11 cellular contexts compared by ENCODE assay signal in the genomic region with DNA sequence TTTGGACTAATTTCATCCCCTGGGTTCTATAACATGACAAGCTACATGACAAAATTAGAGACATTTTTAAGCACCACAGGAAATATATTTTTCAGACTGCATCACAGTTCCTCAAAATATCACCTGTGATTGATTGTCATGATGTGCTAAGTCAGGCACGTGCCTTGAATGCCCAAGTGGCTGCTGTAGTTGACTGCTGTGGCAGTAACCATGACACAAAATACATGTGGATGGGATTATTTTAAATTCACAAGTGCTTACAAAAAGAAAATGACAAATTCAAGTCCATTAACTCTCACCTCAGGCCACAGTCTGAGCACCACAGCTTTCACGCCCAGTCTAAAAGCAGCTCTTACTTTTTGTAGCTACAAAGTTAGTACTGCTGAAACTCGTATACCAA. TPM values are rescaled to one million over a fixed set of nuclear protein-coding genes. Genes with fewer than 3 reads are reported as not detected.
DNase-seq lines count a peak whose midpoint lies in the region; ATAC-seq and TF ChIP-seq lines count a peak whose summit lies in the region.
"Had no signal": no experiment of that assay in that cellular context is flagged by ENCODE, and none has a peak within 500 bp of the region (broad histone marks: within the 10 kb centered on the region; RNA-seq: fewer than 3 reads in every experiment).

No MANE protein-coding gene starts in this region.

- H3K27ac Mint-ChIP-seq in CD8-positive, alpha-beta memory T cell, result peak overlapping the region in 1 of 8 donors; percentile 45

- H3K27me3 Mint-ChIP-seq in CD8-positive, alpha-beta memory T cell, result no peaks in the 10 kb centered on the region

- no peaks in the 10 kb centered on the region for H3K9me3 Mint-ChIP-seq in CD8-positive, alpha-beta memory T cell

- intact Hi-C loops in left lung (cut with DNase I), result no loop called here

- H3K27ac ChIP-seq in left lung, result no peak overlapping the region
- no peak overlapping the region for H3K27ac ChIP-seq in CD8-positive, alpha-beta memory T cell (ENCODE audit: low read depth, low read length)
- H3K27ac ChIP-seq: 22Rv1, pancreas had no signal

- no peak overlapping the region for H3K4me3 ChIP-seq in left lung
- no peak overlapping the region for H3K4me3 ChIP-seq in CD8-positive, alpha-beta memory T cell (ENCODE audit: low read length)
- H3K4me3 ChIP-seq: pancreas had no signal

- H3K4me1 Mint-ChIP-seq in CD8-positive, alpha-beta memory T cell, result peaks cover 23 to 55% (median 48%) of the 10 kb centered on the region in 3 donors

- no peaks in the 10 kb centered on the region for H3K9me3 ChIP-seq in left lung
- no peaks in the 10 kb centered on the region for H3K9me3 ChIP-seq in CD8-positive, alpha-beta memory T cell (ENCODE audit: low read length)
- H3K9me3 ChIP-seq: pancreas had no signal

- peaks cover 0 to 44% of the 10 kb centered on the region in 2 donors for H3K36me3 ChIP-seq in left lung
- H3K36me3 ChIP-seq in CD8-positive, alpha-beta memory T cell (ENCODE audit: insufficient read depth, low read length), result peaks cover 7% of the 10 kb centered on the region

- H3K4me3 Mint-ChIP-seq in CD8-positive, alpha-beta memory T cell, result no peak overlapping the region

- H3K36me3 Mint-ChIP-seq in CD8-positive, alpha-beta memory T cell, result peaks cover 15 to 79% (median 23%) of the 10 kb centered on the region in 3 donors

- no peaks in the 10 kb centered on the region for H3K27me3 ChIP-seq in left lung
- no peaks in the 10 kb centered on the region for H3K27me3 ChIP-seq in CD8-positive, alpha-beta memory T cell (ENCODE audit: insufficient read depth, low read length, poor library complexity, severe bottlenecking)
- H3K27me3 ChIP-seq: pancreas had no signal

- H3K4me1 ChIP-seq in left lung, result peaks cover 0 to 46% of the 10 kb centered on the region in 2 donors
- no peaks in the 10 kb centered on the region for H3K4me1 ChIP-seq in CD8-positive, alpha-beta memory T cell (ENCODE audit: insufficient read depth, low read length)
- H3K4me1 ChIP-seq: pancreas had no signal

- CTCF ChIA-PET in CD8-positive, alpha-beta memory T cell (lab: Charles Lee), result interaction anchor here (1.2 kb wide), 1 partner anchor 70 kb away, joined by 3 read pairs; no protein-coding TSS in a partner anchor

- POLR2A ChIA-PET in CD8-positive, alpha-beta memory T cell (lab: Charles Lee), result no interaction called here

- ATAC-seq in GM21423 (IDR thresholded peaks at IDR 0.05; ENCODE audit: unreplicated experiment), result peak; percentile 56
- peak; percentile 81 for ATAC-seq in HG03280 (IDR thresholded peaks at IDR 0.05; ENCODE audit: unreplicated experiment)
- peak; percentile 21 for ATAC-seq in left lung
- no peak for ATAC-seq in HG03457 (IDR thresholded peaks at IDR 0.05; ENCODE audit: unreplicated experiment)
- ATAC-seq: pancreas had no signal

- DNase-seq in NCI-H2227 (lab: John Stamatoyannopoulos, UW; ENCODE audit: unreplicated experiment) (peak; percentile 8), NCI-H2227 treated with DMSO at 0.1 percent for 48 hours (lab: John Stamatoyannopoulos, UW) (no peak), left lung (no peak), GDM1 (lab: John Stamatoyannopoulos, UW) (no peak)
- no peak for DNase-seq in CD8-positive, alpha-beta memory T cell
- DNase-seq: NCI-H69, pancreas had no signal

- TF ChIP-seq CTCF in left lung (IDR thresholded peaks at IDR 0.05), result no peak

RNA-seq across cellular contexts. Expression of a gene that starts 45.5 kb away (rescaled TPM):
- 10 to 100 TPM; 34.9 to 38.7 TPM for total RNA-seq in left lung
- 10 to 100 TPM; 80.5 to 82.1 TPM for total RNA-seq in CD8-positive, alpha-beta memory T cell
- 43.1 TPM for polyA plus RNA-seq in CD8-positive, alpha-beta memory T cell
